ENCODE assay signal across 8 cellular contexts in the genomic region with DNA sequence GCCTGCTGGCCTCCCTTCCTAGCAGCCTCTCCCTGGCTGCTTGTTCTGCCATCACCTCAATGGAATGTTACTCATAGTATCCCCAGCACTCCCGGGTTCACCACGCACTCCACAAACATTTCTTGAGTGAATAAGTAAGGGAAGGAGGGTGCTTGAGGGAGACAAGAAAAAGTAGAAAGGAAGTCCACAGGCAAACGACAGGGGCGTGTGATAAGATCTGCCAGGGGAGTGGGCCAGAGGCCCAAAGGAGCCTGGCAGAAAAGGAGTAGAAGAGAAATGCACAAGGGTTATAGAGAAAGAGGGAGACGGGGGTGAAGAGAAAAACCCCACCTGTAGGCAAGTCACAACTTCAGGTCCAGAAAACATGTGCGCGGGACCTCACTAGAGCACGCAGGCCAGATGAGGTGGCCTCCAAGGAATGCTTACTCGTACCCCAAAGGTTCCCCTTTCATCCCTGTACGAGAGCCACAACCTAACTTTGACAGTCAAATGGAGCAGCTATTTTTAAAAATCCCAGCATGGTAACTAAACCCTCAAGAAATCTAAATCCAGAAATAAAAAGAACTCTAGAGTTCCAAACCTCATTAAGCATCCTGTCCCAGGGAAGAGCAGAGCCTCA. TPM values are rescaled to one million over a fixed set of nuclear protein-coding genes. Genes with fewer than 3 reads are reported as not detected.
DNase-seq lines count a peak whose midpoint lies in the region; TF ChIP-seq lines count a peak whose summit lies in the region.

No MANE protein-coding gene starts in this region.

- no peak for TF ChIP-seq EP300 in ovary (IDR thresholded peaks at IDR 0.05)

- peak overlapping the region; percentile 71 to 74 for H3K4me3 Mint-ChIP-seq in CD14-positive monocyte

- H3K4me1 Mint-ChIP-seq in CD14-positive monocyte: peaks cover 92% of the 10 kb centered on the region

- H3K9ac ChIP-seq in fibroblast of lung (ENCODE audit: insufficient read depth, low read length): peak overlapping the region; percentile 16

- H4K20me1 ChIP-seq in fibroblast of lung (ENCODE audit: control insufficient read depth, extremely low read depth, insufficient read depth, low read length): no peaks in the 10 kb centered on the region

- TF ChIP-seq CTCF in CD14-positive monocyte (IDR thresholded peaks at IDR 0.05) (no peak), fibroblast of lung (conservative IDR thresholded peaks at IDR 0.05 in 1 of 2, IDR thresholded peaks at IDR 0.05 in 1 of 2; ENCODE audit: low read depth in 1 of 2, low read length in 2 of 2) (no peak), ovary (IDR thresholded peaks at IDR 0.05) (no peak), GM20000 (IDR thresholded peaks at IDR 0.05; ENCODE audit: extremely low read depth, missing control alignments) (no peak)

- no peak overlapping the region for H2AFZ ChIP-seq in fibroblast of lung (ENCODE audit: low read length)

- WGBS in ovary, 3 donors: 43 to 53% (median 50%) methylated on average over 10 of the region's 10 CpGs

- no peaks in the 10 kb centered on the region for H3K27me3 ChIP-seq in SJSA1 (replicated peaks)
- H3K27me3 ChIP-seq in fibroblast of lung (ENCODE audit: control insufficient read depth, insufficient read depth, low read length): no peaks in the 10 kb centered on the region
- H3K27me3 ChIP-seq in ovary: no peaks in the 10 kb centered on the region

- no peaks in the 10 kb centered on the region for H3K9me3 ChIP-seq in SJSA1 (replicated peaks)
- no peaks in the 10 kb centered on the region for H3K9me3 ChIP-seq in fibroblast of lung (ENCODE audit: control insufficient read depth, insufficient read depth, low read depth, low read length)
- H3K9me3 ChIP-seq in ovary: no peaks in the 10 kb centered on the region

- no peak overlapping the region for H3K4me3 ChIP-seq in SJSA1
- peak overlapping the region in 2 of 4 experiments; percentile 33 to 36 for H3K4me3 ChIP-seq in fibroblast of lung (replicated peaks in 1 of 4; ENCODE audit: control extremely low read depth in 1 of 4, insufficient read depth in 1 of 4, low read depth in 3 of 4, low read length in 4 of 4)
- H3K4me3 ChIP-seq in ovary: no peak overlapping the region

- TF ChIP-seq POLR2A in ovary (IDR thresholded peaks at IDR 0.05): no peak

- H3K4me2 ChIP-seq in fibroblast of lung (ENCODE audit: extremely low read depth, insufficient read depth, low read length): peak overlapping the region; percentile 86

- peaks cover 60 to 68% of the 10 kb centered on the region in 2 donors for H3K36me3 Mint-ChIP-seq in CD14-positive monocyte

- H3K27ac ChIP-seq in SJSA1 (peak overlapping the region; percentile 90), fibroblast of lung (ENCODE audit: insufficient read depth, low read length) (peak overlapping the region; percentile 93), ovary (peak overlapping the region; percentile 67 to 71)

- no peak for DNase-seq in CD14-positive monocyte (ENCODE audit: low spot score)
- DNase-seq in SJSA1 (ENCODE audit: low read depth in 1 of 2, low spot score in 2 of 2): peak; percentile 83 to 86
- DNase-seq in fibroblast of lung (ENCODE audit: low read depth in 2 of 2): peak; percentile 90 to 97
- DNase-seq in ovary: peak in 1 of 5 donors; percentile 35
- no peak for DNase-seq in GM20000 (ENCODE audit: low spot score)
- DNase-seq in NCI-H2107 treated with DMSO at 0.1 percent for 48 hours (lab: John Stamatoyannopoulos, UW; ENCODE audit: unreplicated experiment): no peak
- no peak for DNase-seq in cortex of kidney (lab: John Stamatoyannopoulos, UW)
- no peak for DNase-seq in NCI-H2196 treated with DMSO at 0.1 percent for 48 hours (lab: John Stamatoyannopoulos, UW; ENCODE audit: unreplicated experiment)

- H3K4me1 ChIP-seq in SJSA1 (replicated peaks) (peaks cover 64% of the 10 kb centered on the region), fibroblast of lung (ENCODE audit: control insufficient read depth, extremely low read depth, insufficient read depth, low read length) (peaks cover 44% of the 10 kb centered on the region), ovary (ENCODE audit: insufficient read depth) (peaks cover 32% of the 10 kb centered on the region)

- peaks cover 31% of the 10 kb centered on the region for H3K36me3 ChIP-seq in SJSA1
- H3K36me3 ChIP-seq in fibroblast of lung (ENCODE audit: control insufficient read depth, insufficient read depth, low read length): peaks cover 4% of the 10 kb centered on the region
- H3K36me3 ChIP-seq in ovary: no peaks in the 10 kb centered on the region

- H3K27ac Mint-ChIP-seq in CD14-positive monocyte: peak overlapping the region; percentile 88 to 99 (median 98)

- H3K79me2 ChIP-seq in fibroblast of lung (ENCODE audit: control insufficient read depth, insufficient read depth, low read length): peaks cover 82% of the 10 kb centered on the region

- H3K27me3 Mint-ChIP-seq in CD14-positive monocyte (ENCODE audit: low read depth in 3 of 3): peaks cover 0 to 3% (median 0%) of the 10 kb centered on the region in 3 donors

- intact Hi-C loops in CD14-positive monocyte (cut with micrococcal nuclease): no loop called here
- intact Hi-C loops in ovary (cut with DNase I): no loop called here

- H3K9me3 Mint-ChIP-seq in CD14-positive monocyte: peaks cover 0 to 3% (median 0%) of the 10 kb centered on the region in 7 donors

RNA-seq across cellular contexts. Expression of gene ZDHHC7, which starts 6.6 kb away (rescaled TPM):
- 100 to 1,000 TPM in 1 of 2 donors, 10 to 100 TPM in 1; 99.7 to 129 TPM for polyA plus RNA-seq in CD14-positive monocyte
- total RNA-seq in SJSA1 (2014; rRNA removed; shearing (Covaris generic)): 72.6 and 73.1 TPM in 2 replicates
- 88.6 and 135 TPM in 2 replicates for total RNA-seq in fibroblast of lung
- 86.2 and 96.4 TPM in 2 replicates for polyA plus RNA-seq in fibroblast of lung
- 65.1 and 75.5 TPM in 2 replicates for polyA plus RNA-seq in fibroblast of lung (2012)
- 458 and 490 TPM in 2 replicates for polyA minus RNA-seq in fibroblast of lung (ENCODE audit: low replicate concordance)
- 10 to 100 TPM; 28.3 to 39.6 (median 32.7) TPM for total RNA-seq in ovary
- polyA plus RNA-seq in ovary: 10 to 100 TPM; 23.9 to 54.5 TPM

RNA-seq across cellular contexts. Expression of gene KIAA0513, which starts 22.9 kb away (rescaled TPM):
- polyA plus RNA-seq in CD14-positive monocyte (10 to 100 TPM; 21.4 to 32.7 TPM), fibroblast of lung (11.7 and 13.8 TPM in 2 replicates), ovary (1 to 10 TPM; 2.8 to 3.9 TPM)
- 3.9 and 10.4 TPM in 2 replicates for total RNA-seq in SJSA1 (2014; rRNA removed; shearing (Covaris generic))
- total RNA-seq in fibroblast of lung (19.5 and 22.3 TPM in 2 replicates), ovary (10 to 100 TPM in 1 of 7 donors, 1 to 10 TPM in 6; 3.4 to 12.8 (median 7.5) TPM)
- polyA plus RNA-seq in fibroblast of lung (2012): 9.4 and 9.8 TPM in 2 replicates
- polyA minus RNA-seq in fibroblast of lung (ENCODE audit: low replicate concordance): 11.9 and 13.1 TPM in 2 replicates

Comparison
In these comparisons a context has a peak if more than half of its experiments do, and no peak if none do; other contexts are left out.
1. DNase-seq: peak in SJSA1 (2 of 2) and fibroblast of lung (2 of 2); none in CD14-positive monocyte (single experiment), GM20000 (single experiment), NCI-H2107 treated with DMSO at 0.1 percent for 48 hours (single experiment), cortex of kidney (single experiment) and NCI-H2196 treated with DMSO at 0.1 percent for 48 hours (single experiment).
2. Peak in every context shown above with its lines, with median percentiles within 50 percentile points of each other: H3K27ac ChIP-seq.